In genomic region chr3:135753506-135753905, GRCh38 we compare ENCODE assay signal across 32 cellular contexts.
A peak's percentile ranks its signal among the peaks of the same experiment; 100 is the strongest.
DNase-seq lines count a peak whose midpoint lies in the region; ATAC-seq and TF ChIP-seq lines count a peak whose summit lies in the region.
"Had no signal": no experiment of that assay in that cellular context is flagged by ENCODE, and none has a peak within 500 bp of the region (broad histone marks: within the 10 kb centered on the region; RNA-seq: fewer than 3 reads in every experiment).

No MANE protein-coding gene starts in this region.

- 85% methylated on average over 7 of the region's 7 CpGs for WGBS in esophagus muscularis mucosa

- no peak overlapping the region for H3K27ac ChIP-seq in esophagus muscularis mucosa (replicated peaks in 1 of 4)
- no peak overlapping the region for H3K27ac ChIP-seq in vagina
- H3K27ac ChIP-seq: 22Rv1; A549; BLaER1; BLaER1 treated with 17β-estradiol and CSF1 and Interleukin-3, amounts not matched to agents 10 nM and 100 nM; C4-2B had no signal

- no peaks in the 10 kb centered on the region for H3K9me3 ChIP-seq in esophagus muscularis mucosa
- no peaks in the 10 kb centered on the region for H3K9me3 ChIP-seq in vagina
- H3K9me3 ChIP-seq: A549; BE2C; BLaER1; BLaER1 treated with 17β-estradiol and CSF1 and Interleukin-3, amounts not matched to agents 10 nM and 100 nM; Caco-2 had no signal

- H3K4me1 Mint-ChIP-seq in osteocyte (ENCODE audit: unreplicated experiment) (no peaks in the 10 kb centered on the region), nephron progenitor cell (peaks cover 15% of the 10 kb centered on the region)
- H3K4me1 Mint-ChIP-seq: B cell; CD14-positive monocyte; CD4-positive, alpha-beta memory T cell; CD4-positive, CD25-positive, alpha-beta regulatory T cell; CD8-positive, alpha-beta memory T cell had no signal

- TF ChIP-seq CTCF in esophagus muscularis mucosa (IDR thresholded peaks at IDR 0.05) (no peak), osteocyte (IDR thresholded peaks at IDR 0.05) (no peak), vagina (IDR thresholded peaks at IDR 0.05) (no peak), nephron progenitor cell (IDR thresholded peaks at IDR 0.05) (no peak)

- H3K27ac Mint-ChIP-seq in osteocyte (ENCODE audit: unreplicated experiment) (no peak overlapping the region), nephron progenitor cell (no peak overlapping the region)
- H3K27ac Mint-ChIP-seq: B cell; CD14-positive monocyte; CD4-positive, alpha-beta memory T cell; CD4-positive, alpha-beta T cell; CD4-positive, CD25-positive, alpha-beta regulatory T cell; CD8-positive, alpha-beta memory T cell; CD8-positive, alpha-beta T cell had no signal

- H3K4me3 ChIP-seq in esophagus muscularis mucosa (no peak overlapping the region), vagina (no peak overlapping the region)
- H3K4me3 ChIP-seq: A549; BLaER1; BLaER1 treated with 17β-estradiol and CSF1 and Interleukin-3, amounts not matched to agents 10 nM and 100 nM had no signal

- H3K4me1 ChIP-seq in esophagus muscularis mucosa (no peaks in the 10 kb centered on the region), vagina (no peaks in the 10 kb centered on the region)
- H3K4me1 ChIP-seq: A549, BE2C, Caco-2 had no signal

- no peak for TF ChIP-seq POLR2A in esophagus muscularis mucosa (IDR thresholded peaks at IDR 0.05; ENCODE audit: low read depth)
- no peak for TF ChIP-seq POLR2A in vagina (IDR thresholded peaks at IDR 0.05)
- no peak for TF ChIP-seq POLR2A in GM18505 (IDR thresholded peaks at IDR 0.05; ENCODE audit: borderline replicate concordance, extremely low read depth, insufficient read depth, insufficient read length)

- H3K36me3 Mint-ChIP-seq in osteocyte (ENCODE audit: unreplicated experiment), result no peaks in the 10 kb centered on the region
- H3K36me3 Mint-ChIP-seq in nephron progenitor cell (ENCODE audit: low read depth), result no peaks in the 10 kb centered on the region
- H3K36me3 Mint-ChIP-seq: CD14-positive monocyte; CD4-positive, alpha-beta memory T cell; CD4-positive, CD25-positive, alpha-beta regulatory T cell; CD8-positive, alpha-beta memory T cell; CD8-positive, alpha-beta T cell had no signal

- no peaks in the 10 kb centered on the region for H3K27me3 ChIP-seq in esophagus muscularis mucosa
- no peaks in the 10 kb centered on the region for H3K27me3 ChIP-seq in vagina
- H3K27me3 ChIP-seq: BE2C; BLaER1; BLaER1 treated with 17β-estradiol and CSF1 and Interleukin-3, amounts not matched to agents 10 nM and 100 nM had no signal

- ATAC-seq in HG03571 (IDR thresholded peaks at IDR 0.05; ENCODE audit: unreplicated experiment), result no peak
- no peak for ATAC-seq in GM18505 (IDR thresholded peaks at IDR 0.05; ENCODE audit: unreplicated experiment)
- ATAC-seq: A549; CD8-positive, alpha-beta T cell had no signal

- no peak for TF ChIP-seq EP300 in esophagus muscularis mucosa (IDR thresholded peaks at IDR 0.05)

- H3K27me3 Mint-ChIP-seq in osteocyte (ENCODE audit: unreplicated experiment) (no peaks in the 10 kb centered on the region), nephron progenitor cell (ENCODE audit: low read depth, poor library complexity) (peaks cover 14% of the 10 kb centered on the region)
- H3K27me3 Mint-ChIP-seq: CD4-positive, alpha-beta memory T cell; CD4-positive, CD25-positive, alpha-beta regulatory T cell had no signal

- intact Hi-C loops in esophagus muscularis mucosa (cut with DNase I) (no loop called here), vagina (cut with DNase I) (no loop called here)

- H3K36me3 ChIP-seq in esophagus muscularis mucosa, result no peaks in the 10 kb centered on the region
- H3K36me3 ChIP-seq in vagina, result no peaks in the 10 kb centered on the region
- H3K36me3 ChIP-seq: BE2C; BLaER1; BLaER1 treated with 17β-estradiol and CSF1 and Interleukin-3, amounts not matched to agents 10 nM and 100 nM had no signal

- peak; percentile 4 for DNase-seq in ecto neural progenitor cell (ENCODE audit: low spot score)
- peak; percentile 55 for DNase-seq in esophagus muscularis mucosa (ENCODE audit: extremely low spot score)
- DNase-seq in osteocyte (ENCODE audit: extremely low spot score, unreplicated experiment), result peak; percentile 48
- DNase-seq in vagina (ENCODE audit: extremely low spot score in 2 of 2), result peak; percentile 49 to 64
- no peak for DNase-seq in nephron progenitor cell
- DNase-seq in globus pallidus (ENCODE audit: low spot score), result no peak
- DNase-seq: 8988T; AML-193; BE2C; C1 segment of cervical spinal cord; CD4-positive, alpha-beta memory T cell; CD4-positive, alpha-beta T cell; CD4-positive, CD25-positive, alpha-beta regulatory T cell; CD8-positive, alpha-beta memory T cell; CD8-positive, alpha-beta T cell; COR-L47; DMS 273 treated with DMSO at 0.1 percent for 48 hours; DMS153; DMS53; DMS79; DMS79 treated with DMSO at 0.1 percent for 48 hours; EL had no signal

- H3K4me3 Mint-ChIP-seq in osteocyte (ENCODE audit: unreplicated experiment), result no peak overlapping the region
- no peak overlapping the region for H3K4me3 Mint-ChIP-seq in nephron progenitor cell
- H3K4me3 Mint-ChIP-seq: B cell; CD14-positive monocyte; CD4-positive, alpha-beta memory T cell; CD4-positive, alpha-beta T cell; CD4-positive, CD25-positive, alpha-beta regulatory T cell; CD8-positive, alpha-beta memory T cell; CD8-positive, alpha-beta T cell had no signal

- H3K9me3 Mint-ChIP-seq in osteocyte (ENCODE audit: unreplicated experiment), result no peaks in the 10 kb centered on the region
- H3K9me3 Mint-ChIP-seq in nephron progenitor cell, result no peaks in the 10 kb centered on the region
- H3K9me3 Mint-ChIP-seq: CD8-positive, alpha-beta T cell had no signal

Comparison
In these comparisons a context has a peak if more than half of its experiments do, and no peak if none do; other contexts are left out.
1. DNase-seq: peak in ecto neural progenitor cell (single experiment), esophagus muscularis mucosa (single experiment), osteocyte (single experiment) and vagina (2 of 2); none in nephron progenitor cell (single experiment) and globus pallidus (single experiment).